In genomic region chr17:48457080-48457836, GRCh38 we compare ENCODE assay signal across 8 cellular contexts. TPM values are rescaled to one million over a fixed set of nuclear protein-coding genes. Genes with fewer than 3 reads are reported as not detected.
DNase-seq lines count a peak whose midpoint lies in the region; ATAC-seq, FAIRE-seq and TF ChIP-seq lines count a peak whose summit lies in the region.

No MANE protein-coding gene starts in this region.

- no peaks in the 10 kb centered on the region for H4K20me1 ChIP-seq in SK-N-SH (ENCODE audit: insufficient read depth)

- H3K9me3 ChIP-seq in SK-N-SH (no peaks in the 10 kb centered on the region), heart left ventricle (peaks cover 0 to 15% (median 0%) of the 10 kb centered on the region in 12 donors)

- TF ChIP-seq EP300 in SK-N-SH (IDR thresholded peaks at IDR 0.05; ENCODE audit: borderline replicate concordance in 1 of 2, low read depth in 1 of 2, low read length in 1 of 2), result no peak

- H3K27ac ChIP-seq in 22Rv1, result no peak overlapping the region
- no peak overlapping the region for H3K27ac ChIP-seq in SK-N-SH (ENCODE audit: low read depth in 2 of 2, low read length in 1 of 2)
- H3K27ac ChIP-seq in heart left ventricle, result no peak overlapping the region
- H3K27ac ChIP-seq in rectal smooth muscle tissue (ENCODE audit: low read depth, low read length), result no peak overlapping the region

- H3K79me2 ChIP-seq in SK-N-SH (ENCODE audit: insufficient read depth), result no peaks in the 10 kb centered on the region

- POLR2A ChIA-PET in SK-N-SH (lab: Yijun Ruan, JAX), result no interaction called here

- peak; percentile 98 for TF ChIP-seq CTCF in 22Rv1 (IDR thresholded peaks at IDR 0.05)
- TF ChIP-seq CTCF in LNCaP clone FGC (IDR thresholded peaks at IDR 0.05; ENCODE audit: control insufficient read depth, extremely low read depth, insufficient read depth), result peak; percentile 95
- peak; percentile 99 for TF ChIP-seq CTCF in SK-N-SH (IDR thresholded peaks at IDR 0.05)
- peak; percentile 80 to 97 (median 90) for TF ChIP-seq CTCF in heart left ventricle (IDR thresholded peaks at IDR 0.05)

- H3K4me1 ChIP-seq in SK-N-SH (ENCODE audit: control insufficient read depth in 1 of 2, insufficient read depth in 2 of 2, low read depth in 1 of 2, low read length in 1 of 2) (no peaks in the 10 kb centered on the region; a peak in 1 of 4 replicates), heart left ventricle (peaks cover 0 to 14% (median 0%) of the 10 kb centered on the region in 12 donors), rectal smooth muscle tissue (ENCODE audit: control insufficient read depth, insufficient read depth, low read length) (no peaks in the 10 kb centered on the region)

- peak; percentile 56 for TF ChIP-seq RAD21 in SK-N-SH (IDR thresholded peaks at IDR 0.05; ENCODE audit: low read length)

- no peak for TF ChIP-seq POLR2A in GM12892 (IDR thresholded peaks at IDR 0.05; ENCODE audit: low read depth, low read length)
- no peak for TF ChIP-seq POLR2A in heart left ventricle (IDR thresholded peaks at IDR 0.05)

- H3F3A ChIP-seq in SK-N-SH (replicated peaks; ENCODE audit: insufficient read depth), result no peaks in the 10 kb centered on the region

- intact Hi-C loops in heart left ventricle (cut with DNase I), result loop anchor here in 5 of 10 donors (5.0 to 10.0 kb wide), 5 partner anchors 102 to 200 kb away; no protein-coding TSS in a partner anchor

- peak; percentile 96 for FAIRE-seq in GM12892 (lab: Jason Lieb, UNC)

- DNase-seq in GM12892 (ENCODE audit: insufficient read length) (no peak), LNCaP clone FGC (ENCODE audit: low read depth) (no peak), SK-N-SH (peak; percentile 72), heart left ventricle (peak; percentile 32 to 78 (median 56))
- DNase-seq in activated naive CD4-positive, alpha-beta T cell treated with Interleukin-2 at 50 U/mL for 16 hours, result peak; percentile 74

- 5% methylated on average over 22 of the region's 22 CpGs for WGBS in SK-N-SH (ENCODE audit: low lambda C conversion rate)
- 11 to 13% (median 12%) methylated on average over 22 of the region's 22 CpGs for WGBS in heart left ventricle, 4 donors

- H3K4me2 ChIP-seq in SK-N-SH, result peak overlapping the region; percentile 32; the same call in 1 of the 2 replicates

- H3K36me3 ChIP-seq in SK-N-SH (replicated peaks in 1 of 2; ENCODE audit: control insufficient read depth in 1 of 2, insufficient read depth in 2 of 2, low read length in 1 of 2), result no peaks in the 10 kb centered on the region
- no peaks in the 10 kb centered on the region for H3K36me3 ChIP-seq in heart left ventricle
- no peaks in the 10 kb centered on the region for H3K36me3 ChIP-seq in rectal smooth muscle tissue (ENCODE audit: control insufficient read depth, insufficient read depth, low read length)

- ATAC-seq in heart left ventricle, result peak; percentile 51 to 91 (median 76)
- ATAC-seq in HG03025 (IDR thresholded peaks at IDR 0.05; ENCODE audit: low FRiP score, unreplicated experiment), result no peak

- H3K4me3 ChIP-seq in LNCaP clone FGC (ENCODE audit: low read depth, low read length), result no peak overlapping the region
- peak overlapping the region in 1 of 2 experiments; percentile 36; a peak in 1 of 4 replicates for H3K4me3 ChIP-seq in SK-N-SH (ENCODE audit: low read depth in 2 of 2, low read length in 1 of 2)
- H3K4me3 ChIP-seq in heart left ventricle, result no peak overlapping the region
- peak overlapping the region; percentile 5 for H3K4me3 ChIP-seq in rectal smooth muscle tissue (ENCODE audit: low read length)

- no peak overlapping the region for H2AFZ ChIP-seq in SK-N-SH (ENCODE audit: low read depth)

- H3K9ac ChIP-seq in SK-N-SH, result no peak overlapping the region
- no peak overlapping the region for H3K9ac ChIP-seq in rectal smooth muscle tissue (ENCODE audit: low read length)

- CTCF ChIA-PET in SK-N-SH (lab: Yijun Ruan, JAX), result interaction anchor here (0.5 to 3.3 kb wide), 58 partner anchors 9 to 602 kb away, joined by 3 to 31 read pairs (median 4); no protein-coding TSS in a partner anchor

- H3K27me3 ChIP-seq in SK-N-SH (ENCODE audit: insufficient read depth), result peaks cover 70% of the 10 kb centered on the region
- peaks cover 0 to 72% (median 18%) of the 10 kb centered on the region in 9 donors for H3K27me3 ChIP-seq in heart left ventricle
- no peaks in the 10 kb centered on the region for H3K27me3 ChIP-seq in rectal smooth muscle tissue (ENCODE audit: control insufficient read depth, insufficient read depth, low read length)

- no peaks in the 10 kb centered on the region for H3K9me2 ChIP-seq in SK-N-SH

TF ChIP-seq in SK-N-SH, 30 proteins besides CTCF, POLR2A, EP300 and RAD21:
- TF ChIP-seq YY1 (IDR thresholded peaks at IDR 0.05; ENCODE audit: low read depth), result no peak
- no peak for TF ChIP-seq FOSL2 (IDR thresholded peaks at IDR 0.05; ENCODE audit: borderline replicate concordance, low read depth)
- TF ChIP-seq SMC3 (IDR thresholded peaks at IDR 0.05; ENCODE audit: low read depth, low read length), result peak; percentile 62
- no peak for TF ChIP-seq TAF1 (IDR thresholded peaks at IDR 0.05; ENCODE audit: borderline replicate concordance, low read depth, low read length)
- TF ChIP-seq MAX (IDR thresholded peaks at IDR 0.05; ENCODE audit: low read depth), result peak; percentile 65; the same call in 1 of the 2 replicates
- TF ChIP-seq NFIC (IDR thresholded peaks at IDR 0.05; ENCODE audit: borderline replicate concordance), result no peak

RNA-seq across cellular contexts. Expression of gene SKAP1, which starts 27.2 kb away (rescaled TPM):
- polyA plus RNA-seq in GM12892 (2012; ENCODE audit: missing spikeins), result 59.0 TPM
- polyA plus RNA-seq in SK-N-SH (2012; rRNA removed) (not detected in 2 replicates), heart left ventricle (under 1 TPM; 0.25 to 0.38 TPM)
- not detected in 2 replicates for polyA plus RNA-seq in SK-N-SH (2012; cell fraction: cytosol; rRNA removed)
- polyA plus RNA-seq in SK-N-SH (2012; cell fraction: nucleus; rRNA removed), result not detected in 2 replicates
- total RNA-seq in heart left ventricle, result 1 to 10 TPM in 2 of 9 donors, under 1 TPM in 1, not detected in 6; 0.31 to 5.3 (median 1.2) TPM

Comparison
In these comparisons a context has a peak if more than half of its experiments do, and no peak if none do; other contexts are left out.
1. DNase-seq: peak in SK-N-SH (single experiment), activated naive CD4-positive, alpha-beta T cell treated with Interleukin-2 at 50 U/mL for 16 hours (single experiment) and heart left ventricle (5 of 5); none in GM12892 (single experiment) and LNCaP clone FGC (single experiment).
2. Peak in every context shown above with its lines, with median percentiles within 50 percentile points of each other: CTCF ChIP-seq.